12 cellular contexts compared by ENCODE assay signal in the genomic region with DNA sequence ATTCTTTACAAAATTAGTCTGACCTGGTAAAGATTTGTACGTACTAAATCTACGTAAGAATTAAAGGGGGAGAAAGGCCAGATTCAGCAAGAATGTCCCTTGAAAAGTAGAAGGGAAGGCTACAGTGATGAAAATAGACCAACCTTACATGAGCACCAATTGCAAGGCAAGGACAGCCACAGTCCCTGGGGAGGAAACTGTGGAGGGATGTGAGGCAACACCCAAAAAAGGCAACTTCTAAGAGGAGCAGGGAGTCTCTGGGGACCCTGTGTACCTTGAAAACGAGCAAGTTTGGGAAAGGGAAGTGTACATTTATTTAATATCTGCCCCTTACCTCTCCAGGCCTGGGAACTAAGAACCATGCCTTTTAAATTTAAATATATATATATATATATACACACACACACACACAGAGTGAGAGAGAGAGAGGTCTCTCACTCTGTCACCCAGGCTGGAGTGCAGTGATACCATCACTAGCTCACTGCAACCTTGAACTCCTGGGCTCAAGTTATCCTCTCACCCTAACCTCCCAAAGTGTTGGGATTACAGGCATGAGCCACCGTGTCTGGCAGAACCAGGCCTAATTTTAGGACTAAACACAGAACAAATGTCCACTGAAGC. TPM values are rescaled to one million over a fixed set of nuclear protein-coding genes. Genes with fewer than 3 reads are reported as not detected.
DNase-seq lines count a peak whose midpoint lies in the region; ATAC-seq and TF ChIP-seq lines count a peak whose summit lies in the region.
"Had no signal": no experiment of that assay in that cellular context is flagged by ENCODE, and none has a peak within 500 bp of the region (broad histone marks: within the 10 kb centered on the region; RNA-seq: fewer than 3 reads in every experiment).

No MANE protein-coding gene starts in this region.

- in situ Hi-C loops in ACHN (cut with HindIII; ENCODE audit: low pct_ligation_motif_present, low pct_unique_long_range_greater_than_20kb, low sequenced_read_pairs): no loop called here

- peaks cover 0 to 40% (median 19%) of the 10 kb centered on the region in 9 donors for H3K4me1 ChIP-seq in heart right ventricle
- peaks cover 0 to 22% (median 11%) of the 10 kb centered on the region in 4 donors for H3K4me1 ChIP-seq in upper lobe of left lung

- H3K36me3 ChIP-seq in heart right ventricle: no peaks in the 10 kb centered on the region
- H3K36me3 ChIP-seq in upper lobe of left lung: no peaks in the 10 kb centered on the region

- intact Hi-C loops in heart right ventricle (cut with DNase I): loop anchor here in 1 of 10 donors (10.0 kb wide), 1 partner anchor 51 kb away; no protein-coding TSS in a partner anchor
- intact Hi-C loops in Right ventricle myocardium superior (cut with DNase I): no loop called here
- intact Hi-C loops in dorsolateral prefrontal cortex (cut with DNase I): no loop called here

- ATAC-seq in heart right ventricle (peak in 5 of 8 donors; percentile 58 to 84 (median 81)), Right ventricle myocardium superior (ENCODE audit: poor library complexity) (no peak), HG03135 (IDR thresholded peaks at IDR 0.05; ENCODE audit: unreplicated experiment) (peak; percentile 85), upper lobe of left lung (ENCODE audit: low FRiP score in 2 of 2) (no peak)

- H3K4me3 ChIP-seq in heart right ventricle (no peak overlapping the region), dorsolateral prefrontal cortex (no peak overlapping the region), upper lobe of left lung (no peak overlapping the region)

- TF ChIP-seq CTCF in heart right ventricle (IDR thresholded peaks at IDR 0.05) (no peak), dorsolateral prefrontal cortex (IDR thresholded peaks at IDR 0.05 in 54 of 56, conservative IDR thresholded peaks at IDR 0.05 in 2 of 56; ENCODE audit: low read depth in 1 of 56, partially characterized antibody in 56 of 56) (no peak), upper lobe of left lung (IDR thresholded peaks at IDR 0.05) (no peak)

- H3K9me3 ChIP-seq in heart right ventricle (no peaks in the 10 kb centered on the region), upper lobe of left lung (no peaks in the 10 kb centered on the region)

- H3K27me3 ChIP-seq in heart right ventricle (peaks cover 0 to 4% (median 0%) of the 10 kb centered on the region in 7 donors), dorsolateral prefrontal cortex (no peaks in the 10 kb centered on the region), upper lobe of left lung (no peaks in the 10 kb centered on the region)

- H3K27ac ChIP-seq in heart right ventricle (peak overlapping the region in 9 of 10 donors; percentile 24 to 76 (median 57)), dorsolateral prefrontal cortex (peak overlapping the region in 36 of 59 donors; percentile 0 to 77 (median 37)), upper lobe of left lung (peak overlapping the region in 3 of 4 donors; percentile 54 to 67 (median 57))
- H3K27ac ChIP-seq: KMS-11 had no signal

- 53 to 61% methylated on average over 4 of the region's 4 CpGs for WGBS in heart right ventricle, 2 donors
- WGBS in upper lobe of left lung, 2 donors: 62 to 66% methylated on average over 4 of the region's 4 CpGs

- DNase-seq in heart right ventricle: peak in 1 of 2 donors; percentile 51
- DNase-seq in Right ventricle myocardium superior: no peak
- no peak for DNase-seq in dorsolateral prefrontal cortex
- DNase-seq in upper lobe of left lung: no peak
- no peak for DNase-seq in ACHN
- no peak for DNase-seq in mucosa of gallbladder (ENCODE audit: low spot score)
- no peak for DNase-seq in NCI-H1694 treated with DMSO at 0.1 percent for 48 hours (lab: John Stamatoyannopoulos, UW)
- DNase-seq: activated naive CD4-positive, alpha-beta T cell treated with anti-CD3 and anti-CD28 coated beads, Interleukin-2, amount 50 U/mL, for 16 hours; endodermal cell; NCI-H2081 had no signal

- no peak for TF ChIP-seq EP300 in upper lobe of left lung (IDR thresholded peaks at IDR 0.05)

- TF ChIP-seq POLR2A in upper lobe of left lung (IDR thresholded peaks at IDR 0.05): no peak

RNA-seq across cellular contexts. Expression of a gene that starts 56.4 kb away (rescaled TPM):
- total RNA-seq in heart right ventricle: 1 to 10 TPM; 1.3 to 7.3 (median 3.7) TPM
- polyA plus RNA-seq in heart right ventricle: 1 to 10 TPM in 1 of 2 donors, under 1 TPM in 1; 0.88 to 2.6 TPM
- 1.5 TPM for total RNA-seq in Right ventricle myocardium superior
- total RNA-seq in dorsolateral prefrontal cortex: 100 to 1,000 TPM in 1 of 120 experiments, 10 to 100 TPM in 115, 1 to 10 TPM in 4; 8.4 to 120 (median 24.4) TPM
- total RNA-seq in upper lobe of left lung: 10 to 100 TPM in 4 of 6 donors, 1 to 10 TPM in 2; 5.4 to 17.4 (median 12.7) TPM
- total RNA-seq in mucosa of gallbladder: 6.1 TPM

Comparison
In these comparisons a context has a peak if more than half of its experiments do, and no peak if none do; other contexts are left out.
1. ATAC-seq: peak in heart right ventricle (5 of 8) and HG03135 (single experiment); none in Right ventricle myocardium superior (single experiment) and upper lobe of left lung (0 of 2).
2. Peak in every context shown above with its lines, with median percentiles within 50 percentile points of each other: H3K27ac ChIP-seq.